In the genomic region with DNA sequence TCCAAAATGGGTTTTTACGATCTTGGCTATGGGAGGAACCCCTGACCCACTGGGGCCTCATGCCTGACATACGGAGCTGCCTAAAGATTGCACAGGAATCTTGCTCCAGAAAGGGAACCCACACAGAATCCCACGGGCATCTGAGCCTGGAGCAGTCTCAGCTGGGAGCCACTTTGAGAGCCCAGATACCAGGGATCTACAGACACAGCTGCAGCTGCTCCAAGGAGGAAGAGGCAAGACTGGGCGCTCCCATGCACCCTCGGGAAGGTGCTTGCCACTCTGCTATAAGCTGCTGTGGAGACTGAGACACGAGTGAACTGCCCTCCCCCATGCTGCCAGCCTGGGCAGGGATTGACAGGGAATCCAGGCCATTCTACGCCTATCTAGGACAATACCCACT, we compare ENCODE assay signal across 24 cellular contexts.
"Had no signal": no experiment of that assay in that cellular context is flagged by ENCODE, and none has a peak within 500 bp of the region (broad histone marks: within the 10 kb centered on the region; RNA-seq: fewer than 3 reads in every experiment).

No MANE protein-coding gene starts in this region.

- H3K27ac ChIP-seq: left lung had no signal

- ATAC-seq: gastroesophageal sphincter, left lung, mucosa of descending colon, natural killer cell had no signal

- H3K27me3 ChIP-seq: dorsolateral prefrontal cortex, esophagus muscularis mucosa, gastroesophageal sphincter, left lung, right atrium auricular region, sigmoid colon, suprapubic skin, thyroid gland, upper lobe of left lung, uterus had no signal

- H3K4me3 ChIP-seq: dorsolateral prefrontal cortex, esophagus muscularis mucosa, gastroesophageal sphincter, left lung, lung, mucosa of descending colon, right atrium auricular region, sigmoid colon, suprapubic skin, thyroid gland, upper lobe of left lung, uterus had no signal

- H3K9me3 ChIP-seq: esophagus muscularis mucosa, gastroesophageal sphincter, left lung, mucosa of descending colon, right atrium auricular region, sigmoid colon, suprapubic skin, thyroid gland, upper lobe of left lung, uterus had no signal

- FAIRE-seq: endometrium, keratinocyte, small intestine had no signal

- H3K36me3 ChIP-seq: esophagus muscularis mucosa, gastroesophageal sphincter, left lung, right atrium auricular region, sigmoid colon, suprapubic skin, thyroid gland, upper lobe of left lung, uterus had no signal

- DNase-seq: cortex of kidney; effector CD8-positive, alpha-beta T cell; foreskin fibroblast; immature natural killer cell; mesenchymal stem cell; mucosa of descending colon; natural killer cell; sigmoid colon; small intestine; stimulated activated CD4-positive, alpha-beta T cell treated with anti-CD3 and anti-CD28 coated beads, Interleukin-4, amount 100 ng/mL, for 1 hour; stimulated activated CD8-positive, alpha-beta memory T cell treated with anti-CD3 and anti-CD28 coated beads, Interleukin-4, amount 100 ng/mL, for 48 hours; stimulated activated naive CD8-positive, alpha-beta T cell treated with anti-CD3 and anti-CD28 coated beads, Interleukin-15, Interleukin-2, amounts not matched to agents 100 U/mL and 50 U/mL, for 24 hours; thyroid gland; upper lobe of left lung; uterus had no signal

- H3K4me1 ChIP-seq: uterus had no signal
